21 cellular contexts compared by ENCODE assay signal in the genomic region with DNA sequence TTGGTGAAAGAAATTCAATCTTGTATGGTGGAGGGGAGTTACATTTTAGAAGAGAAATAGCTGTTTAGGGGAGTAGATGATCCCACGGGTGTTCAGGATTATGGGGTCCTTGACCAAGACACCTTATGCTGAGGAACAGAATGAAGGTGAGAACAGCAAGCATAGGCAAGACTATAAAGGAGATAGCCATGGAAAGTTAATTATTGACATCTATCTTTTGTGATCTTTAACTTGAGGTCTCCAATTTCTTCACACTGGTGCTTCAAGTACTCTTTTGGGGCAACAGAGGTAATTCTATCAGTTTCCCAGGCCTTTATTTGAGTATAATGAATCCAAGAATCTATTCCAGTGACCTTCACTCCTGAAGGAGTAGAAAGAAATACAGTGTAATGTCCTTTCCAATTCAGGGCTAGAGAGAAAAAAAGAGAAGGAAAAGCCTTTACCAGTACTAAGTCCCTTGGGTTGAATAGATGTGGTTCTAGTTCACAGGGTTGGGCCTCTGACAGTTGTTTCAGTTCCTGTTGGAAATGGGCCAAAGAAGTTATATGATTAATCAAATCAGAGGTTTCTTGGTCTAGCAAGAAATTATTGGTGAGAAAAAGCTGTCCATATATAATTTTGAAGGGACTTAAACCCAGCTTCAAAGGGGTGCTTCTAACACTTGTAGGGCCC.
DNase-seq lines count a peak whose midpoint lies in the region; ATAC-seq and TF ChIP-seq lines count a peak whose summit lies in the region.
"Had no signal": no experiment of that assay in that cellular context is flagged by ENCODE, and none has a peak within 500 bp of the region (broad histone marks: within the 10 kb centered on the region; RNA-seq: fewer than 3 reads in every experiment).

No MANE protein-coding gene starts in this region.

- no peak overlapping the region for H3K56ac ChIP-seq in mesendoderm (ENCODE audit: low read length)

- ATAC-seq in GM19025 (IDR thresholded peaks at IDR 0.05; ENCODE audit: low read depth, unreplicated experiment): peak; percentile 49
- peak; percentile 60 for ATAC-seq in HG02610 (IDR thresholded peaks at IDR 0.05; ENCODE audit: unreplicated experiment)
- ATAC-seq in HG03457 (IDR thresholded peaks at IDR 0.05; ENCODE audit: unreplicated experiment): peak; percentile 69
- peak; percentile 78 to 93 for ATAC-seq in stimulated activated naive B cell treated with anti-CD40 and anti-IgM and Interleukin-4, amounts not matched to agents 10 μg/mL and 1 μg/mL and 100 μg/mL, for 72 hours (replicated peaks)
- ATAC-seq: HepG2, psoas muscle had no signal

- H3K9ac ChIP-seq in mesendoderm (ENCODE audit: low read length): no peak overlapping the region

- no peaks in the 10 kb centered on the region for H3K9me3 ChIP-seq in uterus
- H3K9me3 ChIP-seq: ascending aorta, MG63, psoas muscle, testis had no signal

- POLR2A ChIA-PET in MCF 10A (lab: Yijun Ruan, JAX): interaction anchor here (0.6 kb wide), 1 partner anchor 24 kb away, joined by 3 read pairs; no protein-coding TSS in a partner anchor

- no peak overlapping the region for H2BK15ac ChIP-seq in mesendoderm (replicated peaks; ENCODE audit: low read depth)

- intact Hi-C loops in MCF 10A (cut with micrococcal nuclease) (no loop called here), uterus (cut with DNase I; ENCODE audit: low total_unique reads) (no loop called here)

- DNase-seq in stimulated activated naive B cell treated with anti-CD40 and anti-IgM and Interleukin-4, amounts not matched to agents 10 μg/mL and 1 μg/mL and 100 μg/mL, for 72 hours: no peak
- no peak for DNase-seq in MCF 10A (ENCODE audit: unreplicated experiment)
- no peak for DNase-seq in uterus
- no peak for DNase-seq in mesendoderm
- DNase-seq: activated CD4-positive, alpha-beta T cell treated with anti-CD3 and anti-CD28 coated beads, Interleukin-2, amount 50 U/mL, for 1 hour; activated naive CD4-positive, alpha-beta T cell treated with Interleukin-2 at 50 U/mL for 16 hours; AML-193; hippocampal formation; kidney; MG63; NCI-H2107; NCI-H748 treated with DMSO at 0.1 percent for 48 hours; psoas muscle; testis had no signal

- no CpG with 5 or more reads among the region's 1 CpG for WGBS in mesendoderm (ENCODE audit: extremely low coverage, insufficient coverage, low lambda C conversion rate)

- no peak overlapping the region for H3K27ac Mint-ChIP-seq in stimulated activated naive B cell treated with anti-CD40 and anti-IgM and Interleukin-4, amounts not matched to agents 10 μg/mL and 1 μg/mL and 100 μg/mL, for 72 hours
- no peak overlapping the region for H3K27ac Mint-ChIP-seq in MCF 10A (ENCODE audit: low read depth, unreplicated experiment)
- H3K27ac Mint-ChIP-seq: nephron had no signal

- H3K79me2 ChIP-seq in mesendoderm (ENCODE audit: control insufficient read depth, insufficient read depth, low read length): no peaks in the 10 kb centered on the region

- H3K4me3 ChIP-seq in uterus (no peak overlapping the region), mesendoderm (ENCODE audit: low read length) (no peak overlapping the region)
- H3K4me3 ChIP-seq: ascending aorta, MG63, psoas muscle, smooth muscle cell, testis had no signal

- CTCF ChIA-PET in MCF 10A (lab: Yijun Ruan, JAX): no interaction called here

- no peak overlapping the region for H4K5ac ChIP-seq in mesendoderm (ENCODE audit: low read length)

- no peak overlapping the region for H3K23ac ChIP-seq in mesendoderm (ENCODE audit: low read length)

- H3K27me3 Mint-ChIP-seq in stimulated activated naive B cell treated with anti-CD40 and anti-IgM and Interleukin-4, amounts not matched to agents 10 μg/mL and 1 μg/mL and 100 μg/mL, for 72 hours: no peaks in the 10 kb centered on the region
- no peaks in the 10 kb centered on the region for H3K27me3 Mint-ChIP-seq in MCF 10A (ENCODE audit: insufficient read depth, unreplicated experiment)

- H3K36me3 ChIP-seq in uterus (no peaks in the 10 kb centered on the region), mesendoderm (ENCODE audit: control insufficient read depth, insufficient read depth, low read length) (no peaks in the 10 kb centered on the region)
- H3K36me3 ChIP-seq: ascending aorta, MG63 had no signal

- no peak overlapping the region for H2AK5ac ChIP-seq in mesendoderm (ENCODE audit: low read length)

- H3K4me1 Mint-ChIP-seq in stimulated activated naive B cell treated with anti-CD40 and anti-IgM and Interleukin-4, amounts not matched to agents 10 μg/mL and 1 μg/mL and 100 μg/mL, for 72 hours: peaks cover 2 to 15% of the 10 kb centered on the region in 2 donors
- no peaks in the 10 kb centered on the region for H3K4me1 Mint-ChIP-seq in MCF 10A (ENCODE audit: insufficient read depth, unreplicated experiment)
- H3K4me1 Mint-ChIP-seq: nephron had no signal

- peaks cover 7 to 9% of the 10 kb centered on the region in 2 donors for H3K9me3 Mint-ChIP-seq in stimulated activated naive B cell treated with anti-CD40 and anti-IgM and Interleukin-4, amounts not matched to agents 10 μg/mL and 1 μg/mL and 100 μg/mL, for 72 hours
- H3K9me3 Mint-ChIP-seq in MCF 10A (ENCODE audit: unreplicated experiment): peaks cover 8% of the 10 kb centered on the region

- no peaks in the 10 kb centered on the region for H3K27me3 ChIP-seq in uterus
- H3K27me3 ChIP-seq in mesendoderm (ENCODE audit: insufficient read depth, low read length, poor library complexity): no peaks in the 10 kb centered on the region
- H3K27me3 ChIP-seq: ascending aorta, MG63, testis had no signal

- TF ChIP-seq CTCF in MCF 10A (IDR thresholded peaks at IDR 0.05; ENCODE audit: unreplicated experiment): no peak
- no peak for TF ChIP-seq CTCF in uterus (IDR thresholded peaks at IDR 0.05)

- H3K18ac ChIP-seq in mesendoderm (ENCODE audit: low read length): no peak overlapping the region

- no peak overlapping the region for H3K4me3 Mint-ChIP-seq in stimulated activated naive B cell treated with anti-CD40 and anti-IgM and Interleukin-4, amounts not matched to agents 10 μg/mL and 1 μg/mL and 100 μg/mL, for 72 hours
- H3K4me3 Mint-ChIP-seq in MCF 10A (ENCODE audit: unreplicated experiment): no peak overlapping the region
- H3K4me3 Mint-ChIP-seq: nephron had no signal

- H4K8ac ChIP-seq in mesendoderm (ENCODE audit: low read depth, low read length): no peak overlapping the region

- no TSS peak for BruUV-seq in MCF 10A (replicated peaks; lab: Mats Ljungman, UMichigan)

- H3K27ac ChIP-seq in uterus (no peak overlapping the region), mesendoderm (ENCODE audit: low read depth, low read length) (no peak overlapping the region)
- H3K27ac ChIP-seq: ascending aorta, psoas muscle, testis had no signal

- H2BK5ac ChIP-seq in mesendoderm (ENCODE audit: low read length): no peak overlapping the region

- H2BK120ac ChIP-seq in mesendoderm (ENCODE audit: low read depth, low read length): no peak overlapping the region

- no peak overlapping the region for H3K4me2 ChIP-seq in mesendoderm (ENCODE audit: low read length)
- H3K4me2 ChIP-seq: smooth muscle cell had no signal

- H3K4ac ChIP-seq in mesendoderm (ENCODE audit: low read depth, low read length): no peak overlapping the region

- no peaks in the 10 kb centered on the region for H3K36me3 Mint-ChIP-seq in stimulated activated naive B cell treated with anti-CD40 and anti-IgM and Interleukin-4, amounts not matched to agents 10 μg/mL and 1 μg/mL and 100 μg/mL, for 72 hours
- no peaks in the 10 kb centered on the region for H3K36me3 Mint-ChIP-seq in MCF 10A (ENCODE audit: insufficient read depth, unreplicated experiment)

- no peak for TF ChIP-seq POLR2A in uterus (IDR thresholded peaks at IDR 0.05)

- no peaks in the 10 kb centered on the region for H3K79me1 ChIP-seq in mesendoderm (ENCODE audit: low read length)

- no peaks in the 10 kb centered on the region for H3K4me1 ChIP-seq in uterus
- no peaks in the 10 kb centered on the region for H3K4me1 ChIP-seq in mesendoderm (ENCODE audit: control insufficient read depth, low read depth, low read length)
- H3K4me1 ChIP-seq: ascending aorta, psoas muscle, testis had no signal
